In genomic region chr1:43422995-43423671, GRCh38 we compare ENCODE assay signal across 28 cellular contexts. TPM values are rescaled to one million over a fixed set of nuclear protein-coding genes. Genes with fewer than 3 reads are reported as not detected.
DNase-seq lines count a peak whose midpoint lies in the region; ATAC-seq, FAIRE-seq and TF ChIP-seq lines count a peak whose summit lies in the region.
"Had no signal": no experiment of that assay in that cellular context is flagged by ENCODE, and none has a peak within 500 bp of the region (broad histone marks: within the 10 kb centered on the region; RNA-seq: fewer than 3 reads in every experiment).

No MANE protein-coding gene starts in this region.

- H3K9me3 ChIP-seq in T-helper 17 cell (ENCODE audit: control insufficient read depth, low read length, poor library complexity, severe bottlenecking) = no peaks in the 10 kb centered on the region
- no peaks in the 10 kb centered on the region for H3K9me3 ChIP-seq in small intestine (ENCODE audit: control insufficient read depth, low read depth)
- H3K9me3 ChIP-seq: BE2C, ovary, spleen, testis had no signal

- H3K27me3 ChIP-seq in foreskin keratinocyte (no peaks in the 10 kb centered on the region), small intestine (ENCODE audit: control insufficient read depth in 2 of 2, insufficient read depth in 2 of 2, low read length in 2 of 2) (no peaks in the 10 kb centered on the region)
- H3K27me3 ChIP-seq: BE2C, cardiac muscle cell, ovary, spleen, testis had no signal

- H3K36me3 Mint-ChIP-seq in activated naive CD4-positive, alpha-beta T cell treated with anti-CD3 and anti-CD28 coated beads, Interleukin-2, amount 50 U/mL, for 24 hours = peaks cover 10% of the 10 kb centered on the region
- H3K36me3 Mint-ChIP-seq in T-helper 17 cell (ENCODE audit: low read depth) = peaks cover 15% of the 10 kb centered on the region

- peaks cover 46 to 58% of the 10 kb centered on the region in 2 donors for H3K36me3 ChIP-seq in small intestine (ENCODE audit: control insufficient read depth in 2 of 2, insufficient read depth in 2 of 2, low read length in 2 of 2)
- H3K36me3 ChIP-seq: BE2C, ovary had no signal

- no peak for TF ChIP-seq CTCF in foreskin keratinocyte (conservative IDR thresholded peaks at IDR 0.05)

- H3K4me3 Mint-ChIP-seq in activated naive CD4-positive, alpha-beta T cell treated with anti-CD3 and anti-CD28 coated beads, Interleukin-2, amount 50 U/mL, for 24 hours = no peak overlapping the region
- H3K4me3 Mint-ChIP-seq in T-helper 17 cell = peak overlapping the region; percentile 67
- H3K4me3 Mint-ChIP-seq: activated B cell treated with CpG ODN at 0.5 μM for 24 hours; activated naive CD4-positive, alpha-beta T cell treated with anti-CD3 and anti-CD28 coated beads for 36 hours; H9; nephron; stimulated activated naive B cell treated with anti-CD40 and anti-IgM and Interleukin-4, amounts not matched to agents 10 μg/mL and 1 μg/mL and 100 μg/mL, for 72 hours had no signal

- H3K4me3 ChIP-seq in small intestine (ENCODE audit: low read depth in 1 of 2, low read length in 2 of 2) = no peak overlapping the region
- H3K4me3 ChIP-seq: cardiac muscle cell, ovary, spleen, testis had no signal

- H3K27ac Mint-ChIP-seq in activated naive CD4-positive, alpha-beta T cell treated with anti-CD3 and anti-CD28 coated beads, Interleukin-2, amount 50 U/mL, for 24 hours = peak overlapping the region; percentile 65
- H3K27ac Mint-ChIP-seq in T-helper 17 cell = peak overlapping the region; percentile 80
- H3K27ac Mint-ChIP-seq: activated B cell treated with CpG ODN at 0.5 μM for 24 hours; activated naive CD4-positive, alpha-beta T cell treated with anti-CD3 and anti-CD28 coated beads for 36 hours; H9; nephron; stimulated activated naive B cell treated with anti-CD40 and anti-IgM and Interleukin-4, amounts not matched to agents 10 μg/mL and 1 μg/mL and 100 μg/mL, for 72 hours had no signal

- 91 to 96% (median 95%) methylated on average over 16 of the region's 16 CpGs for WGBS in small intestine, 3 donors

- no peaks in the 10 kb centered on the region for H3K9me3 Mint-ChIP-seq in activated naive CD4-positive, alpha-beta T cell treated with anti-CD3 and anti-CD28 coated beads, Interleukin-2, amount 50 U/mL, for 24 hours
- H3K9me3 Mint-ChIP-seq: activated B cell treated with CpG ODN at 0.5 μM for 24 hours; activated naive CD4-positive, alpha-beta T cell treated with anti-CD3 and anti-CD28 coated beads for 36 hours; H9; nephron; stimulated activated naive B cell treated with anti-CD40 and anti-IgM and Interleukin-4, amounts not matched to agents 10 μg/mL and 1 μg/mL and 100 μg/mL, for 72 hours had no signal

- H3K4me1 ChIP-seq in foreskin keratinocyte (no peaks in the 10 kb centered on the region), small intestine (ENCODE audit: control insufficient read depth in 2 of 2, insufficient read depth in 1 of 2, low read depth in 1 of 2, low read length in 1 of 2) (no peaks in the 10 kb centered on the region)
- H3K4me1 ChIP-seq: BE2C, spleen, testis had no signal

- FAIRE-seq in small intestine (lab: Jason Lieb, UNC) = no peak
- FAIRE-seq: endothelial cell of umbilical vein had no signal

- ATAC-seq in T-helper 17 cell (no peak), foreskin keratinocyte (peak; percentile 31), HG02973 (IDR thresholded peaks at IDR 0.05; ENCODE audit: unreplicated experiment) (no peak)
- ATAC-seq: left lobe of liver; Right ventricle myocardium inferior; stimulated activated naive B cell treated with anti-CD40 and anti-IgM and Interleukin-4, amounts not matched to agents 10 μg/mL and 1 μg/mL and 100 μg/mL, for 72 hours had no signal

- peaks cover 6% of the 10 kb centered on the region for H3K4me1 Mint-ChIP-seq in activated naive CD4-positive, alpha-beta T cell treated with anti-CD3 and anti-CD28 coated beads, Interleukin-2, amount 50 U/mL, for 24 hours
- H3K4me1 Mint-ChIP-seq in T-helper 17 cell = peaks cover 6% of the 10 kb centered on the region
- H3K4me1 Mint-ChIP-seq: activated B cell treated with CpG ODN at 0.5 μM for 24 hours, nephron had no signal

- no peak for DNase-seq in activated naive CD4-positive, alpha-beta T cell treated with Interleukin-2 at 50 U/mL for 16 hours
- DNase-seq in T-helper 17 cell (no peak), foreskin keratinocyte (no peak), small intestine (no peak), mucosa of gallbladder (ENCODE audit: low spot score) (no peak), KG1 (lab: John Stamatoyannopoulos, UW) (no peak)
- DNase-seq: activated B cell treated with CpG ODN at 0.5 μM for 24 hours; activated naive CD4-positive, alpha-beta T cell treated with anti-CD3 and anti-CD28 coated beads for 36 hours; activated T-cell treated with anti-CD3 and anti-CD28 coated beads, Interleukin-2, amount 50 U/mL, for 1 hour; BE2C; COR-L47; DND-41; NCI-H1105; NCI-H2081 treated with DMSO at 0.1 percent for 48 hours; NCI-H82; ovary; spleen; stimulated activated CD4-positive, alpha-beta T cell treated with anti-CD3 and anti-CD28 coated beads, Interleukin-2, amount 100 ng/mL, for 48 hours; stimulated activated naive B cell treated with anti-CD40 and anti-IgM and Interleukin-4, amounts not matched to agents 10 μg/mL and 1 μg/mL and 100 μg/mL, for 72 hours; testis had no signal

- H3K27me3 Mint-ChIP-seq in activated naive CD4-positive, alpha-beta T cell treated with anti-CD3 and anti-CD28 coated beads, Interleukin-2, amount 50 U/mL, for 24 hours = no peaks in the 10 kb centered on the region
- no peaks in the 10 kb centered on the region for H3K27me3 Mint-ChIP-seq in T-helper 17 cell
- H3K27me3 Mint-ChIP-seq: activated B cell treated with CpG ODN at 0.5 μM for 24 hours; stimulated activated naive B cell treated with anti-CD40 and anti-IgM and Interleukin-4, amounts not matched to agents 10 μg/mL and 1 μg/mL and 100 μg/mL, for 72 hours had no signal

- H3K27ac ChIP-seq in foreskin keratinocyte (peak overlapping the region; percentile 89), small intestine (ENCODE audit: low read depth in 1 of 2, low read length in 1 of 2) (peak overlapping the region; percentile 18 to 62)
- H3K27ac ChIP-seq: cardiac muscle cell, ovary, spleen, testis had no signal

RNA-seq across cellular contexts. Expression of gene HYI, which starts 30.6 kb away (rescaled TPM):
- total RNA-seq in T-helper 17 cell (10 to 100 TPM; 14.8 to 24.1 TPM), foreskin keratinocyte (86.0 and 93.4 TPM in 2 replicates), mucosa of gallbladder (85.5 TPM)
- polyA plus RNA-seq in foreskin keratinocyte (104 and 115 TPM in 2 replicates), small intestine (100 to 1,000 TPM in 2 of 3 donors, 10 to 100 TPM in 1; 42.6 to 234 (median 212) TPM)

RNA-seq across cellular contexts. Expression of gene SZT2, which starts 33.4 kb away (rescaled TPM):
- 10 to 100 TPM; 87.0 to 92.1 TPM for total RNA-seq in T-helper 17 cell
- 14.2 and 16.9 TPM in 2 replicates for total RNA-seq in foreskin keratinocyte
- 5.0 and 6.2 TPM in 2 replicates for polyA plus RNA-seq in foreskin keratinocyte
- 10 to 100 TPM in 2 of 3 donors, 1 to 10 TPM in 1; 8.9 to 21.5 (median 16.5) TPM for polyA plus RNA-seq in small intestine
- 59.3 TPM for total RNA-seq in mucosa of gallbladder

RNA-seq across cellular contexts. Expression of gene MED8, which starts 33.5 kb away (rescaled TPM):
- total RNA-seq in T-helper 17 cell (10 to 100 TPM; 13.7 to 16.4 TPM), foreskin keratinocyte (36.7 and 47.2 TPM in 2 replicates), mucosa of gallbladder (37.7 TPM)
- polyA plus RNA-seq in foreskin keratinocyte (40.0 and 52.2 TPM in 2 replicates), small intestine (10 to 100 TPM; 36.6 to 40.3 (median 38.9) TPM)

RNA-seq across cellular contexts. Expression of gene ELOVL1, which starts 55.3 kb away (rescaled TPM):
- 10 to 100 TPM; 32.3 to 36.9 TPM for total RNA-seq in T-helper 17 cell
- 137 and 140 TPM in 2 replicates for total RNA-seq in foreskin keratinocyte
- polyA plus RNA-seq in foreskin keratinocyte = 190 and 207 TPM in 2 replicates
- polyA plus RNA-seq in small intestine = 100 to 1,000 TPM in 1 of 3 donors, 10 to 100 TPM in 2; 60.6 to 105 (median 64.6) TPM
- 141 TPM for total RNA-seq in mucosa of gallbladder
